ENCODE assay signal across 18 cellular contexts in genomic region chr2:54549430-54549829, GRCh38.
"Had no signal": no experiment of that assay in that cellular context is flagged by ENCODE, and none has a peak within 500 bp of the region (broad histone marks: within the 10 kb centered on the region; RNA-seq: fewer than 3 reads in every experiment).

No MANE protein-coding gene starts in this region.

- H3K4me3 Mint-ChIP-seq: activated naive CD8-positive, alpha-beta T cell; immature natural killer cell; naive thymus-derived CD8-positive, alpha-beta T cell; stimulated activated naive B cell treated with anti-CD40 and anti-IgM and Interleukin-4, amounts not matched to agents 10 μg/mL and 1 μg/mL and 100 μg/mL, for 72 hours; T-helper 1 cell treated with Interleukin-12 subunit alpha and Interleukin-12 subunit beta and Interleukin-4 antibody, amounts not matched to agents 30 μg/mL and 1 μg/mL, for 36 hours had no signal

- H3K27me3 ChIP-seq: gastroesophageal sphincter had no signal

- H3K36me3 Mint-ChIP-seq: immature natural killer cell; naive thymus-derived CD8-positive, alpha-beta T cell; stimulated activated naive B cell treated with anti-CD40 and anti-IgM and Interleukin-4, amounts not matched to agents 10 μg/mL and 1 μg/mL and 100 μg/mL, for 72 hours had no signal

- H3K27me3 Mint-ChIP-seq: activated naive CD8-positive, alpha-beta T cell; naive thymus-derived CD8-positive, alpha-beta T cell; stimulated activated naive B cell treated with anti-CD40 and anti-IgM and Interleukin-4, amounts not matched to agents 10 μg/mL and 1 μg/mL and 100 μg/mL, for 72 hours had no signal

- ATAC-seq: gastroesophageal sphincter; naive thymus-derived CD8-positive, alpha-beta T cell; stimulated activated naive B cell treated with anti-CD40 and anti-IgM and Interleukin-4, amounts not matched to agents 10 μg/mL and 1 μg/mL and 100 μg/mL, for 72 hours had no signal

- H3K4me1 Mint-ChIP-seq: immature natural killer cell had no signal

- H3K9me3 Mint-ChIP-seq: immature natural killer cell; stimulated activated naive B cell treated with anti-CD40 and anti-IgM and Interleukin-4, amounts not matched to agents 10 μg/mL and 1 μg/mL and 100 μg/mL, for 72 hours; T-helper 1 cell treated with Interleukin-12 subunit alpha and Interleukin-12 subunit beta and Interleukin-4 antibody, amounts not matched to agents 30 μg/mL and 1 μg/mL, for 36 hours had no signal

- DNase-seq: activated CD4-positive, alpha-beta T cell treated with anti-CD3 and anti-CD28 coated beads, Interleukin-2, amount 50 U/mL, for 1 hour; activated CD4-positive, CD25-positive, alpha-beta regulatory T cell; activated gamma-delta T cell; activated T-cell treated with anti-CD3 and anti-CD28 coated beads, Interleukin-2, amount 50 U/mL, for 48 hours; effector CD4-positive, alpha-beta T cell; hippocampal formation; immature natural killer cell; left cardiac atrium; naive thymus-derived CD8-positive, alpha-beta T cell; stimulated activated CD4-positive, alpha-beta T cell treated with anti-CD3 and anti-CD28 coated beads, Interleukin-2, amount 100 ng/mL, for 24 hours; stimulated activated naive B cell treated with anti-CD40 and anti-IgM and Interleukin-4, amounts not matched to agents 10 μg/mL and 1 μg/mL and 100 μg/mL, for 72 hours had no signal

- H3K9me3 ChIP-seq: gastroesophageal sphincter, prostate gland had no signal

- H3K36me3 ChIP-seq: gastroesophageal sphincter, prostate gland had no signal

- H3K27ac ChIP-seq: gastroesophageal sphincter, prostate gland, SK-N-MC had no signal

- H3K27ac Mint-ChIP-seq: activated naive CD8-positive, alpha-beta T cell; immature natural killer cell; stimulated activated naive B cell treated with anti-CD40 and anti-IgM and Interleukin-4, amounts not matched to agents 10 μg/mL and 1 μg/mL and 100 μg/mL, for 72 hours; T-helper 1 cell treated with Interleukin-12 subunit alpha and Interleukin-12 subunit beta and Interleukin-4 antibody, amounts not matched to agents 30 μg/mL and 1 μg/mL, for 36 hours had no signal

- FAIRE-seq: bronchial epithelial cell, colon had no signal

- H3K4me3 ChIP-seq: gastroesophageal sphincter, prostate gland, SK-N-MC had no signal
